Comparison of ENCODE assay signal across 9 cellular contexts in the genomic region with DNA sequence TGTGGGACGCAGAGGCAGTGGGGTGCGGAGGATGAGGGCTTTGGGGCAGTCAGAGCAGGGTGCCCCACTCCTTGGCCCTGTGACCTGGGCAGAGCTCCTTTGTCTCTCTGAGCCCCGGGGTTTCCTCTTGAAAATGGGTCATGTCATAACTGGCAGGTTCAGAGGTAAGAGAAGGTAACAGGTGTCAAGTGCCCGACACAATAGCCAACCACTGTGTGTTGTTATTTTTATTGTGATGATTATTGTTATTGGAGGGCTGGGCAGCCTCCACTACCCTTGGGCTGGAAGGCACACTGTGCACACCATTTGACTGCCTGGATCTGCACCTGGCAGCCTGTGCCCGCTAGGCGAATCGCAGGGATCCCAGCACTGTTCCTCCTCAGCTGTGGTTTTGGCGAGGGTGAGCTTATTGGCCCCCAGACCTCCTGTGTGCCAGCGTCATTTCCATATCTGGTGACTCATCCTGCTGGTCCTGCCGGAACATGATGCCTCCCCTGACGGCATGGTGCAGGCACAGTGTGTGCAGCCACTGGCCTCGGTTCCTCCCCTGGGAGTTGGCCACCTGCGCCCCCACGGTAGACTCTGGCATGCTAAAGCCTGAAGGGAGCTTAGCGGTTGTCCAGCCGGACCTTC. TPM values are rescaled to one million over a fixed set of nuclear protein-coding genes. Genes with fewer than 3 reads are reported as not detected.
DNase-seq lines count a peak whose midpoint lies in the region; ATAC-seq and TF ChIP-seq lines count a peak whose summit lies in the region.
"Had no signal": no experiment of that assay in that cellular context is flagged by ENCODE, and none has a peak within 500 bp of the region (broad histone marks: within the 10 kb centered on the region; RNA-seq: fewer than 3 reads in every experiment).

No MANE protein-coding gene starts in this region.

- H3K79me2 ChIP-seq in MM.1S (ENCODE audit: low read length) = no peaks in the 10 kb centered on the region

- WGBS in heart right ventricle, 2 donors = 80 to 81% methylated on average over 16 of the region's 16 CpGs
- 71% methylated on average over 16 of the region's 16 CpGs; no CpG with 5 or more reads in 1 of the 2 donors for WGBS in transverse colon (ENCODE audit: low coverage in 1 of 2), 2 donors

- no peak overlapping the region for H3K27ac ChIP-seq in heart right ventricle
- no peak overlapping the region for H3K27ac ChIP-seq in SJCRH30
- H3K27ac ChIP-seq in transverse colon = peak overlapping the region in 3 of 4 donors; percentile 5 to 58 (median 12)
- H3K27ac ChIP-seq in MM.1S (ENCODE audit: low read length) = no peak overlapping the region

- no peak for TF ChIP-seq EP300 in transverse colon (IDR thresholded peaks at IDR 0.05; ENCODE audit: low read depth)

- H3K4me3 ChIP-seq in heart right ventricle = no peak overlapping the region
- no peak overlapping the region for H3K4me3 ChIP-seq in SJCRH30
- H3K4me3 ChIP-seq in fibroblast of pulmonary artery (replicated peaks; ENCODE audit: low read depth, low read length) = no peak overlapping the region
- no peak overlapping the region for H3K4me3 ChIP-seq in transverse colon
- H3K4me3 ChIP-seq in MM.1S (ENCODE audit: low read length) = no peak overlapping the region

- H3K27me3 ChIP-seq in heart right ventricle = no peaks in the 10 kb centered on the region
- H3K27me3 ChIP-seq in SJCRH30 = 0 out of 2 replicates have a peak, but pooled peaks cover 5% of the 10 kb centered on the region
- H3K27me3 ChIP-seq in transverse colon = no peaks in the 10 kb centered on the region
- H3K27me3 ChIP-seq in MM.1S (replicated peaks; ENCODE audit: insufficient read depth, low read length) = no peaks in the 10 kb centered on the region

- no peak overlapping the region for H3K9ac ChIP-seq in MM.1S (ENCODE audit: low read length)

- H3K4me2 ChIP-seq in MM.1S (ENCODE audit: low read depth, low read length) = no peak overlapping the region

- in situ Hi-C loops in transverse colon (cut with MboI; ENCODE audit: low pct_ligation_motif_present in 1 of 4, low pct_unique_long_range_greater_than_20kb in 1 of 4, low sequenced_read_pairs in 3 of 4) = no loop called here

- intact Hi-C loops in heart right ventricle (cut with DNase I) (loop anchor here in 1 of 10 donors (2.0 kb wide), 1 partner anchor 67 kb away; no protein-coding TSS in a partner anchor), cardiac septum (cut with DNase I) (no loop called here), transverse colon (cut with DNase I; ENCODE audit: low total_unique reads) (no loop called here)

- H3K4me1 ChIP-seq in heart right ventricle (peaks cover 0 to 18% (median 5%) of the 10 kb centered on the region in 9 donors), SJCRH30 (peaks cover 24% of the 10 kb centered on the region), transverse colon (no peaks in the 10 kb centered on the region), MM.1S (ENCODE audit: low read length) (no peaks in the 10 kb centered on the region)

- H3K36me3 ChIP-seq in heart right ventricle = no peaks in the 10 kb centered on the region
- no peaks in the 10 kb centered on the region for H3K36me3 ChIP-seq in SJCRH30
- no peaks in the 10 kb centered on the region for H3K36me3 ChIP-seq in transverse colon
- no peaks in the 10 kb centered on the region for H3K36me3 ChIP-seq in MM.1S (replicated peaks; ENCODE audit: insufficient read depth, low read length)

- no peaks in the 10 kb centered on the region for H3K9me2 ChIP-seq in MM.1S (replicated peaks; ENCODE audit: insufficient read depth, low read length)

- H4K20me1 ChIP-seq in MM.1S (ENCODE audit: insufficient read depth, low read length) = no peaks in the 10 kb centered on the region

- DNase-seq in heart right ventricle (no peak), cardiac septum (ENCODE audit: low spot score) (no peak), SJCRH30 (peak; percentile 87 to 90), fibroblast of pulmonary artery (ENCODE audit: low read depth) (peak; percentile 64), transverse colon (no peak), NCI-H1105 treated with DMSO at 0.1 percent for 48 hours (lab: John Stamatoyannopoulos, UW) (no peak), MM.1S (no peak)
- DNase-seq: stimulated activated CD8-positive, alpha-beta memory T cell treated with anti-CD3 and anti-CD28 coated beads, Interleukin-4, amount 100 ng/mL, for 48 hours had no signal

- ATAC-seq in heart right ventricle (peak in 5 of 8 donors; percentile 23 to 44 (median 29)), HG03045 (IDR thresholded peaks at IDR 0.05; ENCODE audit: unreplicated experiment) (no peak)

- no peaks in the 10 kb centered on the region for H3F3A ChIP-seq in MM.1S (ENCODE audit: insufficient read depth, low read length)

- no peak for TF ChIP-seq POLR2A in transverse colon (IDR thresholded peaks at IDR 0.05)

- H3K9me3 ChIP-seq in heart right ventricle = no peaks in the 10 kb centered on the region
- H3K9me3 ChIP-seq in SJCRH30 (replicated peaks) = no peaks in the 10 kb centered on the region
- no peaks in the 10 kb centered on the region for H3K9me3 ChIP-seq in transverse colon
- H3K9me3 ChIP-seq in MM.1S (replicated peaks; ENCODE audit: insufficient read depth, low read length) = no peaks in the 10 kb centered on the region

- H2AFZ ChIP-seq in MM.1S (ENCODE audit: low read length) = no peak overlapping the region

- TF ChIP-seq CTCF in heart right ventricle (IDR thresholded peaks at IDR 0.05) (no peak), fibroblast of pulmonary artery (IDR thresholded peaks at IDR 0.05; ENCODE audit: low read length, missing control alignments) (no peak), transverse colon (IDR thresholded peaks at IDR 0.05) (no peak), MM.1S (IDR thresholded peaks at IDR 0.05; ENCODE audit: low read length) (no peak)

RNA-seq across cellular contexts. Expression of a gene that starts 15.4 kb away (rescaled TPM):
- total RNA-seq in heart right ventricle = 1 to 10 TPM in 5 of 10 donors, under 1 TPM in 5; 0.11 to 3.2 (median 0.78) TPM
- polyA plus RNA-seq in heart right ventricle = 1 to 10 TPM; 1.8 to 3.8 TPM
- 0.62 TPM for total RNA-seq in cardiac septum
- not detected in 2 replicates for total RNA-seq in SJCRH30 (2014; rRNA removed; shearing (Covaris generic))
- total RNA-seq in transverse colon = 1 to 10 TPM; 1.2 to 4.9 (median 3.5) TPM

RNA-seq across cellular contexts. Expression of a gene that starts 46.3 kb away (rescaled TPM):
- total RNA-seq in heart right ventricle (10 to 100 TPM; 62.4 to 95.7 (median 76.6) TPM), cardiac septum (50.5 TPM), transverse colon (10 to 100 TPM in 3 of 4 donors, 1 to 10 TPM in 1; 7.6 to 65.5 (median 32.6) TPM)
- polyA plus RNA-seq in heart right ventricle = 100 to 1,000 TPM; 150 to 200 TPM
- 121 and 122 TPM in 2 replicates for total RNA-seq in SJCRH30 (2014; rRNA removed; shearing (Covaris generic))

RNA-seq across cellular contexts. Expression of a gene that starts 46.4 kb away (rescaled TPM):
- total RNA-seq in heart right ventricle = 1 to 10 TPM in 2 of 10 donors, under 1 TPM in 8; 0.17 to 1.1 (median 0.55) TPM
- polyA plus RNA-seq in heart right ventricle = under 1 TPM; 0.22 to 0.25 TPM
- total RNA-seq in cardiac septum = 0.54 TPM
- total RNA-seq in SJCRH30 (2014; rRNA removed; shearing (Covaris generic)) = not detected in 2 replicates
- not detected for total RNA-seq in transverse colon

RNA-seq across cellular contexts. Expression of a gene that starts 57.4 kb away (rescaled TPM):
- total RNA-seq in heart right ventricle (10 to 100 TPM; 17.4 to 30.7 (median 22.1) TPM), cardiac septum (19.1 TPM), transverse colon (100 to 1,000 TPM in 1 of 4 donors, 10 to 100 TPM in 3; 34.3 to 127 (median 69.3) TPM)
- 10 to 100 TPM; 27.3 to 32.9 TPM for polyA plus RNA-seq in heart right ventricle
- 0.45 and 1.2 TPM in 2 replicates for total RNA-seq in SJCRH30 (2014; rRNA removed; shearing (Covaris generic))

Comparison
In these comparisons a context has a peak if more than half of its experiments do, and no peak if none do; other contexts are left out.
1. DNase-seq: peak in SJCRH30 (2 of 2) and fibroblast of pulmonary artery (single experiment); none in heart right ventricle (0 of 2), cardiac septum (single experiment), transverse colon (single experiment), NCI-H1105 treated with DMSO at 0.1 percent for 48 hours (single experiment) and MM.1S (single experiment).
2. H3K27ac ChIP-seq: peak in transverse colon (3 of 4); none in heart right ventricle (0 of 10), SJCRH30 (single experiment) and MM.1S (single experiment).